Comparison of ENCODE assay signal across 30 cellular contexts in the genomic region with DNA sequence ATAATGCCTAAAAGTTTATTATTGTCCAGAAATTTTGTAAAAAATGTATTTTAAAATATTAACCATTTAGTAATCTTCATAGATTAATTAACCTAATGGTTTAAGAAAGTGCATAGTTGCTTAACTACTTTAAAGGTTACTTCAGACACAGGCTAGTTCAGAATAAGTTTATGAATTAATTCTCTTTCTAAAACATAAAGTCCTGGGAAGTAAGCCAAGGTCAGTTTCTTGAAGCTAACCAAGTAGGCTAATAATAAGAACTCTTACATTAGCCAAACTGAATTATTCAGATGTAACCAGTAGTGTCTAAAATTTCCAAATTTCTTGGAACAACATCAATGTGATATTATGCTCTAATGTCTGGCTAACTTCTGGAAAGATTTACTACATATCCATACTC.
"Had no signal": no experiment of that assay in that cellular context is flagged by ENCODE, and none has a peak within 500 bp of the region (broad histone marks: within the 10 kb centered on the region; RNA-seq: fewer than 3 reads in every experiment).

No MANE protein-coding gene starts in this region.

- H3K36me3 Mint-ChIP-seq: activated naive CD8-positive, alpha-beta T cell had no signal

- H3K9me3 ChIP-seq: esophagus muscularis mucosa had no signal

- ATAC-seq: activated CD4-positive, CD25-positive, alpha-beta regulatory T cell treated with anti-CD3 and anti-CD28 coated beads, Interleukin-2, amount 50 U/mL, for 24 hours; activated CD8-positive, alpha-beta T cell treated with anti-CD3 and anti-CD28 coated beads for 36 hours; activated T-cell treated with anti-CD3 and anti-CD28 coated beads, Interleukin-2, amount 50 U/mL, for 4 hours; activated T-helper 17 cell treated with anti-CD3 and anti-CD28 coated beads, Interleukin-2, amount 50 U/mL, for 72 hours; effector memory CD8-positive, alpha-beta T cell; T-helper 17 cell had no signal

- H3K4me3 ChIP-seq: esophagus muscularis mucosa had no signal

- H3K27me3 Mint-ChIP-seq: activated B cell treated with CpG ODN at 0.5 μM for 24 hours; activated naive CD8-positive, alpha-beta T cell; activated T-helper 17 cell treated with anti-CD3 and anti-CD28 coated beads, Interleukin-2, amount 50 U/mL, for 72 hours; central memory CD8-positive, alpha-beta T cell; effector memory CD8-positive, alpha-beta T cell; T-helper 17 cell had no signal

- DNase-seq: activated B cell treated with CpG ODN at 0.5 μM for 24 hours; activated CD4-positive, alpha-beta T cell treated with anti-CD3 and anti-CD28 coated beads for 48 hours; activated CD4-positive, alpha-beta T cell treated with anti-CD3 and anti-CD28 coated beads, Interleukin-2, amount 50 U/mL, for 1 hour; activated CD4-positive, alpha-beta T cell treated with anti-CD3 and anti-CD28 coated beads, Interleukin-2, amount 50 U/mL, for 48 hours; activated CD8-positive, alpha-beta memory T cell treated with anti-CD3 and anti-CD28 coated beads for 24 hours; activated CD8-positive, alpha-beta T cell treated with anti-CD3 and anti-CD28 coated beads for 36 hours; activated effector memory CD4-positive, alpha-beta T cell treated with Interleukin-2 at 50 U/mL for 16 hours; activated gamma-delta T cell treated with Interleukin-2 at 50 U/mL for 16 hours; activated naive CD4-positive, alpha-beta T cell treated with anti-CD3 and anti-CD28 coated beads, Interleukin-2, amount 50 U/mL, for 16 hours; activated naive CD4-positive, alpha-beta T cell treated with Interleukin-2 at 50 U/mL for 16 hours; activated T-cell treated with anti-CD3 and anti-CD28 coated beads, Interleukin-2, amount 50 U/mL, for 4 hours; amniotic stem cell; anterior cingulate cortex; brain microvascular endothelial cell; cortex of kidney; dermis blood vessel endothelial cell; effector CD4-positive, alpha-beta T cell; effector memory CD8-positive, alpha-beta T cell; erythroblast; foreskin fibroblast; T-helper 1 cell; T-helper 17 cell; T1000; WERI-Rb-1 had no signal

- H3K4me1 Mint-ChIP-seq: activated B cell treated with CpG ODN at 0.5 μM for 24 hours; activated T-helper 17 cell treated with anti-CD3 and anti-CD28 coated beads, Interleukin-2, amount 50 U/mL, for 72 hours; central memory CD8-positive, alpha-beta T cell; T-helper 17 cell had no signal

- H3K27ac ChIP-seq: brain microvascular endothelial cell, esophagus muscularis mucosa, WERI-Rb-1 had no signal

- H3K27ac Mint-ChIP-seq: activated B cell treated with CpG ODN at 0.5 μM for 24 hours; activated CD8-positive, alpha-beta T cell treated with anti-CD3 and anti-CD28 coated beads for 36 hours; activated naive CD8-positive, alpha-beta T cell; activated T-helper 17 cell treated with anti-CD3 and anti-CD28 coated beads, Interleukin-2, amount 50 U/mL, for 72 hours; effector memory CD8-positive, alpha-beta T cell; T-helper 17 cell; T-helper 2 cell treated with Interferon-gamma antibody and Interleukin-4, amounts not matched to agents 5 μg/mL and 100 μg/mL, for 36 hours had no signal

- H3K4me1 ChIP-seq: esophagus muscularis mucosa had no signal

- H3K27me3 ChIP-seq: brain microvascular endothelial cell, esophagus muscularis mucosa had no signal

- H3K4me3 Mint-ChIP-seq: activated B cell treated with CpG ODN at 0.5 μM for 24 hours; activated CD8-positive, alpha-beta T cell treated with anti-CD3 and anti-CD28 coated beads for 36 hours; activated naive CD8-positive, alpha-beta T cell; activated T-cell treated with anti-CD3 and anti-CD28 coated beads, Interleukin-2, amount 50 U/mL, for 4 hours; activated T-helper 17 cell treated with anti-CD3 and anti-CD28 coated beads, Interleukin-2, amount 50 U/mL, for 72 hours; central memory CD8-positive, alpha-beta T cell; effector memory CD8-positive, alpha-beta T cell; T-helper 17 cell; T-helper 2 cell treated with Interferon-gamma antibody and Interleukin-4, amounts not matched to agents 5 μg/mL and 100 μg/mL, for 36 hours had no signal

- H3K36me3 ChIP-seq: brain microvascular endothelial cell, esophagus muscularis mucosa, WERI-Rb-1 had no signal
